In genomic region chr19:41234512-41235208, GRCh38 we compare ENCODE assay signal across 1 cellular context.
TF ChIP-seq lines count a peak whose summit lies in the region.

No MANE protein-coding gene starts in this region.

TF ChIP-seq in GM12878, 131 proteins besides CTCF, POLR2A, EP300 and RAD21:
- no peak for TF ChIP-seq ZBTB11 (CRISPR knock-in tag; IDR thresholded peaks at IDR 0.05)
- 0 out of 2 replicates have a peak, but pooled peaks have one; percentile 27 for TF ChIP-seq SMARCA5 (IDR thresholded peaks at IDR 0.05)
- no peak for TF ChIP-seq NFYA (IDR thresholded peaks at IDR 0.05; ENCODE audit: borderline replicate concordance, low read depth, low read length)
- no peak for TF ChIP-seq STAT3 (IDR thresholded peaks at IDR 0.05; ENCODE audit: low read depth, low read length)
- no peak for TF ChIP-seq SUZ12 (IDR thresholded peaks at IDR 0.05; ENCODE audit: unreplicated experiment)
- no peak for TF ChIP-seq SP1 (IDR thresholded peaks at IDR 0.05; ENCODE audit: low read depth, low read length)
